Comparison of ENCODE assay signal across 8 cellular contexts in genomic region chr15:81265944-81266775, GRCh38. TPM values are rescaled to one million over a fixed set of nuclear protein-coding genes. Genes with fewer than 3 reads are reported as not detected.
DNase-seq lines count a peak whose midpoint lies in the region; ATAC-seq, FAIRE-seq and TF ChIP-seq lines count a peak whose summit lies in the region.

No MANE protein-coding gene starts in this region.

- peaks cover 4% of the 10 kb centered on the region; the same call in 2 of the 3 replicates for H3K4me1 ChIP-seq in A549
- H3K4me1 ChIP-seq in smooth muscle cell (ENCODE audit: low read depth), result peaks cover 16% of the 10 kb centered on the region

- no peak for TF ChIP-seq POLR2A in A549 (IDR thresholded peaks at IDR 0.05; ENCODE audit: low read length)

- WGBS in A549 (ENCODE audit: missing lambda C conversion rate), result 3% methylated on average over 14 of the region's 14 CpGs
- WGBS in smooth muscle cell (ENCODE audit: low lambda C conversion rate), result 4% methylated on average over 14 of the region's 14 CpGs

- H3K79me2 ChIP-seq in smooth muscle cell (ENCODE audit: low read depth), result no peaks in the 10 kb centered on the region

- POLR2A ChIA-PET in A549 (lab: Yijun Ruan, JAX), result interaction anchor here (0.6 to 1.7 kb wide), 3 partner anchors 105 to 160 kb away, joined by 3 to 8 read pairs (median 3); no protein-coding TSS in a partner anchor

- peak; percentile 87 to 96 for TF ChIP-seq RAD21 in A549 (conservative IDR thresholded peaks at IDR 0.05 in 1 of 2, IDR thresholded peaks at IDR 0.05 in 1 of 2)

- H3K4me3 ChIP-seq in A549 (no peak overlapping the region), smooth muscle cell (no peak overlapping the region)

- H4K20me1 ChIP-seq in smooth muscle cell (ENCODE audit: low read depth), result no peaks in the 10 kb centered on the region

- H3K9me3 ChIP-seq in A549 (no peaks in the 10 kb centered on the region), smooth muscle cell (replicated peaks; ENCODE audit: low read depth) (no peaks in the 10 kb centered on the region)

- DNase-seq in A549 (ENCODE audit: low read depth in 1 of 2, low spot score in 1 of 2) (peak; percentile 82 to 90), NCI-H2081 treated with DMSO at 0.1 percent for 48 hours (lab: John Stamatoyannopoulos, UW) (peak; percentile 53), T-helper 9 cell (peak; percentile 81), astrocyte of the hippocampus (ENCODE audit: low read depth, low spot score) (peak; percentile 85), iPS DF 19.7 (ENCODE audit: low read depth, low spot score) (peak; percentile 61), smooth muscle cell (lab: John Stamatoyannopoulos, UW; ENCODE audit: unreplicated experiment) (peak; percentile 24)

- H3K27ac ChIP-seq in A549, result no peak overlapping the region
- H3K27ac ChIP-seq in smooth muscle cell (ENCODE audit: low read depth), result no peak overlapping the region

- no peaks in the 10 kb centered on the region for H3F3A ChIP-seq in smooth muscle cell (ENCODE audit: low read depth)

- H3K27me3 ChIP-seq in smooth muscle cell (ENCODE audit: low read depth), result no peaks in the 10 kb centered on the region

- FAIRE-seq in A549 (lab: Jason Lieb, UNC), result peak; percentile 93

- CTCF ChIA-PET in A549 (lab: Yijun Ruan, JAX), result interaction anchor here (0.5 to 20.2 kb wide), 132 partner anchors 9 to 865 kb away, joined by 3 to 361 read pairs (median 5); partner anchors contain the start of genes IL16, STARD5 and TLNRD1

- ATAC-seq in A549 (peak; percentile 92 to 98), GM18519 (IDR thresholded peaks at IDR 0.05; ENCODE audit: low FRiP score, unreplicated experiment) (peak; percentile 71), HG03060 (IDR thresholded peaks at IDR 0.05; ENCODE audit: low read depth, unreplicated experiment) (peak; percentile 84)

- no peaks in the 10 kb centered on the region for H3K36me3 ChIP-seq in smooth muscle cell (ENCODE audit: low read depth)

- TF ChIP-seq CTCF in A549 (IDR thresholded peaks at IDR 0.05) (peak; percentile 79), smooth muscle cell (IDR thresholded peaks at IDR 0.05; ENCODE audit: borderline replicate concordance, insufficient read depth, poor library complexity, severe bottlenecking) (peak; percentile 86)

- TF ChIP-seq EP300 in A549 (IDR thresholded peaks at IDR 0.05), result no peak

- H3K9ac ChIP-seq in smooth muscle cell (ENCODE audit: low read depth), result no peak overlapping the region

- peak overlapping the region; percentile 60 for H3K4me2 ChIP-seq in A549
- peak overlapping the region; percentile 74 for H3K4me2 ChIP-seq in smooth muscle cell

- peak overlapping the region; percentile 89 for H2AFZ ChIP-seq in smooth muscle cell (ENCODE audit: low read depth)

TF ChIP-seq in A549, 52 proteins besides CTCF, POLR2A, EP300 and RAD21:
- no peak for TF ChIP-seq TFCP2L1 (CRISPR knock-in tag; IDR thresholded peaks at IDR 0.05)
- TF ChIP-seq SMC3 (IDR thresholded peaks at IDR 0.05), result peak; percentile 71
- peak; percentile 87 for TF ChIP-seq MAX (IDR thresholded peaks at IDR 0.05)
- TF ChIP-seq GATA3 (IDR thresholded peaks at IDR 0.05; ENCODE audit: borderline replicate concordance), result peak; percentile 82
- TF ChIP-seq MAZ (IDR thresholded peaks at IDR 0.05; ENCODE audit: borderline replicate concordance, low read depth, low read length), result no peak
- peak; percentile 82; the same call in 1 of the 2 replicates for TF ChIP-seq MYC (IDR thresholded peaks at IDR 0.05; ENCODE audit: borderline replicate concordance, low read length)

RNA-seq across cellular contexts. Expression of gene STARD5, which starts 57.8 kb away (rescaled TPM):
- polyA plus RNA-seq in A549 (2011; rRNA removed), result 2.8 TPM in 2 replicates
- 3.7 and 3.8 TPM in 2 replicates for polyA plus RNA-seq in A549 (2012; cell fraction: cytosol; rRNA removed)
- 5.1 and 5.8 TPM in 2 replicates for polyA plus RNA-seq in A549 (2012; cell fraction: nucleus; rRNA removed)
- polyA plus RNA-seq in A549 (2017; fragmentation: RNase III; extraction: RNeasy Plus Mini Kit Qiagen cat#74134 plus additional on column Dnase treatment), result 2.1 TPM in 3 replicates
- polyA minus RNA-seq in A549 (2011; rRNA and poly(A)+ RNA removed), result 2.5 and 6.3 TPM in 2 replicates
- total RNA-seq in smooth muscle cell, result 3.3 and 6.2 TPM in 2 replicates
- polyA plus RNA-seq in smooth muscle cell, result 1.6 and 2.1 TPM in 2 replicates

Comparison
In these comparisons a context has a peak if more than half of its experiments do, and no peak if none do; other contexts are left out.
1. DNase-seq: peak in every context shown above with its lines; median percentile 86 in A549; 85 in astrocyte of the hippocampus; 81 in T-helper 9 cell; 61 in iPS DF 19.7; 53 in NCI-H2081 treated with DMSO at 0.1 percent for 48 hours; 24 in smooth muscle cell.